Comparison of ENCODE assay signal across 13 cellular contexts in the genomic region with DNA sequence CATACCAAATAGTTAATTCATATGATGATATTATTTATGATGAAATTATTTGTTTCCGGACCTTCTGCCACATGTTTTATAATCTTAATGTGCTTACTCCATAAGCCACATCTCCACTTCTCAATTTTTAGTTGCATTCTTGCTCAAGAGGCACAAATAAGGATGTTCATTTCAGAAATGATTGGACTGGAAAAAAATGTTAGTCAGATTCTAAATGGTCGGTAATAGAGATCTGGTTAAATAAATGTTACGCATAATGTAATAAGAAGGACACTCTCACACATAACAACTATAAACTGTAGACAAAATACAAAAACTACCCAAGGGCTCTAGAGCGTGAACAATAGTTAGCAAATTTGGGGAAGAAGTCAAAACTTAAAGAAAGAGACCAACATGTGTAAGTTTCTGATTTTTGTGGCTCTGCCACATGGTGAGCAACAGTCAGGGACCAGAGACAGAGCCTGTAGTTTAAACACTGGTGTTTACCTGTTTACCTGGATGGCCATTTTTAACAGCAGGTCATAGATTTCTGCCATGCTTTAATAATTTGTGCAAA.
"Had no signal": no experiment of that assay in that cellular context is flagged by ENCODE, and none has a peak within 500 bp of the region (broad histone marks: within the 10 kb centered on the region; RNA-seq: fewer than 3 reads in every experiment).

No MANE protein-coding gene starts in this region.

- H3K27me3 Mint-ChIP-seq: activated CD4-positive, alpha-beta T cell treated with anti-CD3 and anti-CD28 coated beads, Interleukin-2, amount 10 ng/mL, durations not matched to agents 7 days and 5 days had no signal

- DNase-seq: activated CD4-positive, alpha-beta T cell treated with anti-CD3 and anti-CD28 coated beads, Interleukin-2, amount 10 ng/mL, durations not matched to agents 7 days and 5 days; activated CD8-positive, alpha-beta memory T cell treated with anti-CD3 and anti-CD28 coated beads, Interleukin-2, amount 50 U/mL, for 4 hours; activated gamma-delta T cell; activated T-cell treated with anti-CD3 and anti-CD28 coated beads, Interleukin-2, amount 50 U/mL, for 48 hours; effector memory CD4-positive, alpha-beta T cell; esophagus squamous epithelium; retina; T1000; testis had no signal

- H3K36me3 Mint-ChIP-seq: activated naive CD4-positive, alpha-beta T cell treated with anti-CD3 and anti-CD28 coated beads, Interleukin-2, amount 50 U/mL, for 72 hours; natural killer cell treated with Interleukin-12 subunit alpha and Interleukin-12 subunit beta and Interleukin-15 and Interleukin-18, amount 100 ng/mL, for 72 hours; type B pancreatic cell had no signal

- H3K4me3 Mint-ChIP-seq: activated CD4-positive, alpha-beta T cell treated with anti-CD3 and anti-CD28 coated beads, Interleukin-2, amount 10 ng/mL, durations not matched to agents 7 days and 5 days; natural killer cell treated with Interleukin-12 subunit alpha and Interleukin-12 subunit beta and Interleukin-15 and Interleukin-18, amount 100 ng/mL, for 72 hours; type B pancreatic cell had no signal

- H3K4me3 ChIP-seq: esophagus squamous epithelium, testis had no signal

- H3K27ac Mint-ChIP-seq: activated CD4-positive, alpha-beta T cell treated with anti-CD3 and anti-CD28 coated beads, Interleukin-2, amount 10 ng/mL, durations not matched to agents 7 days and 5 days; activated naive CD4-positive, alpha-beta T cell treated with anti-CD3 and anti-CD28 coated beads, Interleukin-2, amount 50 U/mL, for 72 hours; natural killer cell treated with Interleukin-12 subunit alpha and Interleukin-12 subunit beta and Interleukin-15 and Interleukin-18, amount 100 ng/mL, for 72 hours; type B pancreatic cell had no signal

- H3K9me3 Mint-ChIP-seq: activated naive CD4-positive, alpha-beta T cell treated with anti-CD3 and anti-CD28 coated beads, Interleukin-2, amount 50 U/mL, for 72 hours; type B pancreatic cell had no signal

- ATAC-seq: activated naive CD4-positive, alpha-beta T cell treated with anti-CD3 and anti-CD28 coated beads, Interleukin-2, amount 50 U/mL, for 72 hours; natural killer cell treated with Interleukin-12 subunit alpha and Interleukin-12 subunit beta and Interleukin-15 and Interleukin-18, amount 100 ng/mL, for 72 hours had no signal

- H3K27ac ChIP-seq: esophagus squamous epithelium, parathyroid adenoma, testis had no signal

- H3K4me1 ChIP-seq: esophagus squamous epithelium, parathyroid adenoma had no signal

- H3K27me3 ChIP-seq: esophagus squamous epithelium, testis had no signal

- H3K4me1 Mint-ChIP-seq: activated CD4-positive, alpha-beta T cell treated with anti-CD3 and anti-CD28 coated beads, Interleukin-2, amount 10 ng/mL, durations not matched to agents 7 days and 5 days had no signal

- H3K36me3 ChIP-seq: esophagus squamous epithelium had no signal

- H3K9me3 ChIP-seq: esophagus squamous epithelium, testis had no signal
